Comparison of ENCODE assay signal across 7 cellular contexts in the genomic region with DNA sequence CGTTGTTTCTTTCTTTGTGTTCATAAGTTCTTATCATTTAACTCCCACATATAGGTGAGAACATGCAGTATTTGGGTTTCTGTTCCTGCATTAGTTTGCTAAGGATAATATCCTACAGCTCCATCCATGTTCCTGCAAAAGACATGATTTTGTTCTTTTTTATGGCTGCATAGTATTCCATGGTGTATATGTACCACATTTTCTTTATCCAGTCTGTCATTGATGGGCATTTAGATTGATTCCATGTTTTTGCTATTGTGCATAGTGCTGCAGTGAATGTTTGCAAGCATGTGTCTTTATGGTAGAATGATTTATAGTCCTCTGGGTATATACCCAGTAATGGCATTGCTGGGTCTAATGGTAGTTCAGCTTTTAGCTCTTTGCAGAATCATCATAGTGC. TPM values are rescaled to one million over a fixed set of nuclear protein-coding genes. Genes with fewer than 3 reads are reported as not detected.
"Had no signal": no experiment of that assay in that cellular context is flagged by ENCODE, and none has a peak within 500 bp of the region (broad histone marks: within the 10 kb centered on the region; RNA-seq: fewer than 3 reads in every experiment).

No MANE protein-coding gene starts in this region.

RNA-seq across cellular contexts. Expression of gene SOSTDC1, which starts 9.2 kb away (rescaled TPM):
- total RNA-seq: left lobe of liver; lung microvascular endothelial cell; mesenteric fat pad; mononuclear cell; myocyte; naive thymus-derived CD4-positive, alpha-beta T cell had no signal
- polyA plus RNA-seq: immature natural killer cell; naive thymus-derived CD4-positive, alpha-beta T cell had no signal
